1 cellular context compared by ENCODE assay signal in genomic region chr5:173823721-173824567, GRCh38.
TF ChIP-seq lines count a peak whose summit lies in the region.

No MANE protein-coding gene starts in this region.

TF ChIP-seq in HepG2, 621 proteins besides CTCF, POLR2A, EP300 and RAD21 (continued from another document and continues in another):
- peak; percentile 86 for TF ChIP-seq FOSL2 (CRISPR knock-in tag; IDR thresholded peaks at IDR 0.05)
- TF ChIP-seq PHF8 (CRISPR knock-in tag; IDR thresholded peaks at IDR 0.05) = peak; percentile 51; the same call in 1 of the 2 replicates
- TF ChIP-seq TFAP4 (IDR thresholded peaks at IDR 0.05; ENCODE audit: borderline replicate concordance, low read depth) = peak; percentile 95
- no peak for TF ChIP-seq ZNF256 (CRISPR knock-in tag; conservative IDR thresholded peaks at IDR 0.05)
- TF ChIP-seq SP5 (CRISPR knock-in tag; IDR thresholded peaks at IDR 0.05; ENCODE audit: borderline replicate concordance, low read depth) = peak; percentile 60; the same call in 1 of the 2 replicates
- TF ChIP-seq HIVEP1 (CRISPR knock-in tag; IDR thresholded peaks at IDR 0.05) = peak; percentile 90
- TF ChIP-seq ZNF17 (CRISPR knock-in tag; IDR thresholded peaks at IDR 0.05) = 0 out of 2 replicates have a peak, but pooled peaks have one; percentile 47
- no peak for TF ChIP-seq ZFP36L2 (CRISPR knock-in tag; IDR thresholded peaks at IDR 0.05)
- no peak for TF ChIP-seq HNRNPH1 (optimal IDR thresholded peaks at IDR 0.05; ENCODE audit: low read depth, low read length)
- no peak for TF ChIP-seq TOE1 (CRISPR knock-in tag; IDR thresholded peaks at IDR 0.05)
- no peak for TF ChIP-seq NONO (IDR thresholded peaks at IDR 0.05)
- TF ChIP-seq NONO (CRISPR knock-in tag; conservative IDR thresholded peaks at IDR 0.05) = peak; percentile 85
- TF ChIP-seq ZNF337 (CRISPR knock-in tag; IDR thresholded peaks at IDR 0.05; ENCODE audit: borderline replicate concordance, low read depth) = no peak
- peak; percentile 96 for TF ChIP-seq HIC2 (CRISPR knock-in tag; IDR thresholded peaks at IDR 0.05; ENCODE audit: low read depth)
- TF ChIP-seq ZNF281 (CRISPR knock-in tag; IDR thresholded peaks at IDR 0.05; ENCODE audit: borderline replicate concordance) = peak; percentile 43; the same call in 1 of the 2 replicates
- TF ChIP-seq PRDM10 (CRISPR knock-in tag; IDR thresholded peaks at IDR 0.05; ENCODE audit: low read depth) = no peak; the same call in none of the 2 replicates
- TF ChIP-seq ZNF18 (CRISPR knock-in tag; IDR thresholded peaks at IDR 0.05; ENCODE audit: insufficient replicate concordance) = peak; percentile 32
- peak; percentile 57; the same call in 1 of the 2 replicates for TF ChIP-seq CHD4 (IDR thresholded peaks at IDR 0.05; ENCODE audit: borderline replicate concordance, low read length)
- TF ChIP-seq KDM5B (CRISPR knock-in tag; IDR thresholded peaks at IDR 0.05; ENCODE audit: borderline replicate concordance) = peak; percentile 76; the same call in 1 of the 2 replicates
- 0 out of 2 replicates have a peak, but pooled peaks have one; percentile 55 for TF ChIP-seq AKAP8 (CRISPR knock-in tag; IDR thresholded peaks at IDR 0.05)
- TF ChIP-seq FOXP4 (CRISPR knock-in tag; IDR thresholded peaks at IDR 0.05) = peak; percentile 100
- TF ChIP-seq POLR2G (IDR thresholded peaks at IDR 0.05; ENCODE audit: low read depth, low read length) = peak; percentile 64
- TF ChIP-seq UBTF (CRISPR knock-in tag; IDR thresholded peaks at IDR 0.05) = peak; percentile 64
- peak; percentile 92 for TF ChIP-seq KAT8 (CRISPR knock-in tag; IDR thresholded peaks at IDR 0.05)
- no peak for TF ChIP-seq AGO1 (IDR thresholded peaks at IDR 0.05; ENCODE audit: low read depth, low read length, poor library complexity, severe bottlenecking)
- TF ChIP-seq FOXP1 (IDR thresholded peaks at IDR 0.05) = peak; percentile 97
- TF ChIP-seq FOXP1 (CRISPR knock-in tag; IDR thresholded peaks at IDR 0.05) = peak; percentile 100
- TF ChIP-seq SP140L (CRISPR knock-in tag; IDR thresholded peaks at IDR 0.05; ENCODE audit: borderline replicate concordance) = no peak
- TF ChIP-seq CSRNP2 (CRISPR knock-in tag; conservative IDR thresholded peaks at IDR 0.05; ENCODE audit: low read depth) = no peak
- peak; percentile 65; the same call in 1 of the 2 replicates for TF ChIP-seq ZNF292 (CRISPR knock-in tag; IDR thresholded peaks at IDR 0.05; ENCODE audit: borderline replicate concordance, low read depth)
- no peak for TF ChIP-seq ZNF513 (CRISPR knock-in tag; conservative IDR thresholded peaks at IDR 0.05)
- TF ChIP-seq SIN3A (IDR thresholded peaks at IDR 0.05; ENCODE audit: borderline replicate concordance, low read depth, low read length) = peak; percentile 70; the same call in 1 of the 2 replicates
